Comparison of ENCODE assay signal across 22 cellular contexts in the genomic region with DNA sequence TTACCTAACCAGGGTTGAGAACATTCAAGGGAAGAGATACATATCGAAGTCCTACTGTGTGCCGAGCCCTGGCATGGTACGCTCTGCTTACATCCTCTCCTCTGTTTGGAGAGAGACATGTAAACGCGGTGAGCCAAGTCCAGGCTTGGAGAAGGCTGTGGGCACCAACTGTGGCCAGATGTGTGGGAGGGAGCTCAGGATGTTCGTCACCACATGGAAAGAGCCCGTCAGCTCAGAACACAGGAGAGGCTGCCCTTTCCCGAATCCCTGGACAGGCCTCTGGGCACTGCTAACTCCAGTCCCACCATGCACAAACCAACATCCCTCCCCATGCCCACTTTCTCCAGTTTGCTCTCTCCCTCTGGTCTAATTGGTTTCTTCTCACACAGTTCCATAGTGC.
"Had no signal": no experiment of that assay in that cellular context is flagged by ENCODE, and none has a peak within 500 bp of the region (broad histone marks: within the 10 kb centered on the region; RNA-seq: fewer than 3 reads in every experiment).

No MANE protein-coding gene starts in this region.

- H3K9me3 Mint-ChIP-seq: activated CD4-positive, alpha-beta memory T cell treated with anti-CD3 and anti-CD28 coated beads for 36 hours; activated CD4-positive, alpha-beta T cell treated with anti-CD3 and anti-CD28 coated beads, Interleukin-2, amount 10 ng/mL, durations not matched to agents 7 days and 5 days; activated naive CD4-positive, alpha-beta T cell treated with anti-CD3 and anti-CD28 coated beads, Interleukin-2, amount 10 ng/mL, durations not matched to agents 7 days and 5 days; activated naive CD8-positive, alpha-beta T cell treated with anti-CD3 and anti-CD28 coated beads for 36 hours; activated T-cell treated with anti-CD3 and anti-CD28 coated beads, Interleukin-2, amount 50 U/mL, for 72 hours; activated T-helper 2 cell treated with anti-CD3 and anti-CD28 coated beads, Interferon-gamma antibody, Interleukin-2, Interleukin-4, amounts not matched to agents 10 μg/mL and 5 μg/mL and 100 μg/mL, durations not matched to agents 14 hours and 24 hours and 36 hours; T-cell had no signal

- H3K4me3 Mint-ChIP-seq: activated CD4-positive, alpha-beta memory T cell treated with anti-CD3 and anti-CD28 coated beads for 36 hours; activated CD4-positive, alpha-beta T cell treated with anti-CD3 and anti-CD28 coated beads, Interleukin-2, amount 10 ng/mL, durations not matched to agents 7 days and 5 days; activated naive CD4-positive, alpha-beta T cell treated with anti-CD3 and anti-CD28 coated beads, Interleukin-2, amount 10 ng/mL, durations not matched to agents 7 days and 5 days; activated naive CD8-positive, alpha-beta T cell treated with anti-CD3 and anti-CD28 coated beads for 36 hours; activated T-cell treated with anti-CD3 and anti-CD28 coated beads, Interleukin-2, amount 50 U/mL, for 72 hours; T-cell had no signal

- H3K4me1 Mint-ChIP-seq: activated CD4-positive, alpha-beta T cell treated with anti-CD3 and anti-CD28 coated beads, Interleukin-2, amount 10 ng/mL, durations not matched to agents 7 days and 5 days; T-cell had no signal

- DNase-seq: activated CD4-positive, alpha-beta memory T cell treated with anti-CD3 and anti-CD28 coated beads for 36 hours; activated CD4-positive, alpha-beta T cell treated with anti-CD3 and anti-CD28 coated beads, Interleukin-2, amount 10 ng/mL, durations not matched to agents 7 days and 5 days; activated CD4-positive, CD25-positive, alpha-beta regulatory T cell; activated gamma-delta T cell treated with Interleukin-2 at 50 U/mL for 16 hours; activated naive CD4-positive, alpha-beta T cell treated with anti-CD3 and anti-CD28 coated beads, Interleukin-2, amount 10 ng/mL, durations not matched to agents 7 days and 5 days; activated naive CD8-positive, alpha-beta T cell treated with anti-CD3 and anti-CD28 coated beads for 36 hours; activated T-cell treated with anti-CD3 and anti-CD28 coated beads, Interleukin-2, amount 50 U/mL, for 72 hours; Kasumi-1; KBM-7; NCI-H1105 treated with DMSO at 0.1 percent for 48 hours; NCI-H1436 treated with DMSO at 0.1 percent for 48 hours; NCI-H187 treated with DMSO at 0.1 percent for 48 hours; NCI-H2081 treated with DMSO at 0.1 percent for 48 hours; NCI-H2171; NCI-H2227 treated with DMSO at 0.1 percent for 48 hours; NCI-H446 treated with DMSO at 0.1 percent for 48 hours; NCI-H524 treated with DMSO at 0.1 percent for 48 hours; NCI-H774; T-cell had no signal

- H3K27me3 Mint-ChIP-seq: activated CD4-positive, alpha-beta memory T cell treated with anti-CD3 and anti-CD28 coated beads for 36 hours; activated CD4-positive, alpha-beta T cell treated with anti-CD3 and anti-CD28 coated beads, Interleukin-2, amount 10 ng/mL, durations not matched to agents 7 days and 5 days; activated naive CD4-positive, alpha-beta T cell treated with anti-CD3 and anti-CD28 coated beads, Interleukin-2, amount 10 ng/mL, durations not matched to agents 7 days and 5 days; activated naive CD8-positive, alpha-beta T cell treated with anti-CD3 and anti-CD28 coated beads for 36 hours; T-cell had no signal

- H3K27ac ChIP-seq: SK-N-MC, VCaP had no signal

- H3K27ac Mint-ChIP-seq: activated CD4-positive, alpha-beta memory T cell treated with anti-CD3 and anti-CD28 coated beads for 36 hours; activated CD4-positive, alpha-beta T cell treated with anti-CD3 and anti-CD28 coated beads, Interleukin-2, amount 10 ng/mL, durations not matched to agents 7 days and 5 days; activated naive CD4-positive, alpha-beta T cell treated with anti-CD3 and anti-CD28 coated beads, Interleukin-2, amount 10 ng/mL, durations not matched to agents 7 days and 5 days; activated naive CD8-positive, alpha-beta T cell treated with anti-CD3 and anti-CD28 coated beads for 36 hours; activated T-cell treated with anti-CD3 and anti-CD28 coated beads, Interleukin-2, amount 50 U/mL, for 72 hours; activated T-helper 2 cell treated with anti-CD3 and anti-CD28 coated beads, Interferon-gamma antibody, Interleukin-2, Interleukin-4, amounts not matched to agents 10 μg/mL and 5 μg/mL and 100 μg/mL, durations not matched to agents 14 hours and 24 hours and 36 hours; T-cell had no signal

- H3K4me3 ChIP-seq: SK-N-MC had no signal
